8 cellular contexts compared by ENCODE assay signal in the genomic region with DNA sequence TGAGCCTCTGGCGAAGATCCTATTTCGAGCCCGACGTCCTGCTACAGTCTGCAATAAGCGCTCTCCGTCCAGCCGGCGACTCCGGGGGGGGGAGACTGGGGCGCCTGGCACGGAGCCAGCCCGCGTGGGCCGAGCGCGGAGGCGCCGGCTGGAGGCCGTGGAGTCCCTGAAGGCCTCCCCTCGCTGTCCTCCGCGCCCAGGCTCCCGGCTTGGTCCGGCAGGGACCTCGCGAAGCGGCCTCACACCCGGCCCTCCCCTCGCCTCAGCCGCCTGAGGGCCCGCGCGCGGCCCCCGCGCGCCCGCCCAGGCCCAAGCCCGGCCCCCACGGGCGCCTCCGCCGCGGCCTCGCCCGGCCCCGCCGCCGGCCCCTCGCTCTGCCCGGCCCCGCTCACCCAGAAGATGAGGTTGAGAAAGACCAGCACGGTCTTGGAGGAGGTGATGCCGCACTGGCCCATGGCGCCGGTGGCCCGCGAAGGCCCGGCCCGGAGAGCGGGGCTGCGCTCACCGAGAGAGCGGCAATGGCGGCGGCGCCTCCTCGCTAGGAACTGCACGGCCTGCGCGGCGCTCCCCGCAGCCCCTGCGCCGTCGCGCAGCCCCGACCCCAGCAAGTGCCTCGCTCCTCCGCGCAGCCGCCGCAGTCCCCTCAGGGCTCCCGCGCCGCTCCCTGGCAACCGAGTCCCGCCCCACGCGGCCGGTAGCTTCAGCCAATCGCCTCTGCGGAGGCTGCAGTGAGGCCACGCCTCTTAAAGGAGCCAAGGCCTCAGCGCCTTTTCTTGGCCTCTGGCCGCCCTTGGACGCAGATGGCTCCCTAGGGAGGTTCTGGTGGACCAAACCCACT. TPM values are rescaled to one million over a fixed set of nuclear protein-coding genes. Genes with fewer than 3 reads are reported as not detected.
A peak's percentile ranks its signal among the peaks of the same experiment; 100 is the strongest.
DNase-seq lines count a peak whose midpoint lies in the region; ATAC-seq and TF ChIP-seq lines count a peak whose summit lies in the region.

A gene (minus strand): TSS at position 610 of the 838 bp plus-strand sequence. CDS start 155 bp downstream, at position 455.

- TF ChIP-seq CTCF in astrocyte of the cerebellum (IDR thresholded peaks at IDR 0.05; ENCODE audit: low read depth, low read length, missing control alignments) (no peak), vagina (IDR thresholded peaks at IDR 0.05) (no peak)

- H3K9me3 ChIP-seq in vagina = no peaks in the 10 kb centered on the region

- TF ChIP-seq POLR2A in vagina (IDR thresholded peaks at IDR 0.05) = peak in 1 of 2 donors; percentile 76

- H3K4me1 ChIP-seq in rectal smooth muscle tissue (ENCODE audit: control insufficient read depth, insufficient read depth, low read length) (peaks cover 11% of the 10 kb centered on the region), vagina (peaks cover 24% of the 10 kb centered on the region)

- H3K9ac ChIP-seq in rectal smooth muscle tissue (ENCODE audit: low read length) = peak within 1 kb of the TSS; percentile 85

- H3K27ac ChIP-seq in rectal smooth muscle tissue (ENCODE audit: low read depth, low read length) (peak within 1 kb of the TSS; percentile 93), vagina (peak within 1 kb of the TSS; percentile 74)

- peak; percentile 82 for ATAC-seq in GM18517 (IDR thresholded peaks at IDR 0.05; ENCODE audit: unreplicated experiment)
- peak; percentile 92 for ATAC-seq in HG03039 (IDR thresholded peaks at IDR 0.05; ENCODE audit: unreplicated experiment)

- peak within 1 kb of the TSS; percentile 70 for H3K4me3 ChIP-seq in astrocyte of the cerebellum (ENCODE audit: low read depth, low read length)
- peak within 1 kb of the TSS; percentile 86 for H3K4me3 ChIP-seq in rectal smooth muscle tissue (ENCODE audit: low read length)
- H3K4me3 ChIP-seq in vagina = peak within 1 kb of the TSS; percentile 58 to 92

- in situ Hi-C loops in astrocyte of the cerebellum (cut with HindIII; ENCODE audit: low sequenced_read_pairs) = no loop called here

- no peaks in the 10 kb centered on the region for H3K36me3 ChIP-seq in rectal smooth muscle tissue (ENCODE audit: control insufficient read depth, insufficient read depth, low read length)
- no peaks in the 10 kb centered on the region for H3K36me3 ChIP-seq in vagina

- intact Hi-C loops in vagina (cut with DNase I) = no loop called here

- H3K27me3 ChIP-seq in rectal smooth muscle tissue (ENCODE audit: control insufficient read depth, insufficient read depth, low read length) = no peaks in the 10 kb centered on the region
- H3K27me3 ChIP-seq in vagina = no peaks in the 10 kb centered on the region

- DNase-seq in NCI-H2081 (lab: John Stamatoyannopoulos, UW) (peak; percentile 90 to 94), T-helper 9 cell (peak; percentile 88), astrocyte of the cerebellum (ENCODE audit: low read depth) (peak; percentile 76), hepatic stellate cell (ENCODE audit: low spot score) (peak; percentile 95), vagina (ENCODE audit: extremely low spot score in 2 of 2) (no peak)

RNA-seq across cellular contexts. Expression of the gene that starts here (rescaled TPM):
- 80.3 TPM for total RNA-seq in vagina

Comparison
In these comparisons a context has a peak if more than half of its experiments do, and no peak if none do; other contexts are left out.
1. DNase-seq: peak in NCI-H2081 (2 of 2), T-helper 9 cell (single experiment), astrocyte of the cerebellum (single experiment) and hepatic stellate cell (single experiment); none in vagina (0 of 2).
2. Peak in every context shown above with its lines, with median percentiles within 50 percentile points of each other: H3K4me3 ChIP-seq.